Comparison of ENCODE assay signal across 18 cellular contexts in the genomic region with DNA sequence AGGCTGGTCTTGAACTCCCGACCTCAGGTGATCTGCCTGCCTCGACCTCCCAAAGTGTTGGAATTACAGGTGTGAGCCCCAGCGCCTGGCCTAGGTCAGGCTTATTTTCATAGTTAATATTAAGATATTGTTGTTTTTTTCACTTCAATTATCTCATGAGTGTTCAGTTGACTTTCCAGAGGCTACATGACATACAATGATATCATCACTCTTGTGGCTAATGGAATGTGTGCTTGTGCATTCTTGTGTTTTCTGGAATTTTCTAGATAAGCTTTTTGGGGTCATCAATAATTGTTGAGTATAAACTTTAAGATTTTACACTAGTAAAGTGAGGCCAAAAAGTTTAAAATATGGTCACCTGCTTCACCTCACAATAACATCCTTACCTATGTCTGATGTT.
A peak's percentile ranks its signal among the peaks of the same experiment; 100 is the strongest.
DNase-seq lines count a peak whose midpoint lies in the region; ATAC-seq and TF ChIP-seq lines count a peak whose summit lies in the region.
"Had no signal": no experiment of that assay in that cellular context is flagged by ENCODE, and none has a peak within 500 bp of the region (broad histone marks: within the 10 kb centered on the region; RNA-seq: fewer than 3 reads in every experiment).

No MANE protein-coding gene starts in this region.

- no peaks in the 10 kb centered on the region for H4K20me1 ChIP-seq in BLaER1

- WGBS in transverse colon (ENCODE audit: low coverage in 1 of 2), 2 donors: 87 to 89% methylated on average over 3 of the region's 3 CpGs

- TF ChIP-seq EP300 in transverse colon (IDR thresholded peaks at IDR 0.05; ENCODE audit: low read depth): no peak

- H3K4me3 ChIP-seq in BLaER1 (no peak overlapping the region), transverse colon (no peak overlapping the region)
- H3K4me3 ChIP-seq: HAP-1, K562, PC-9 had no signal

- H3K9ac ChIP-seq in BLaER1: no peak overlapping the region

- DNase-seq in HCEC 1CT (peak; percentile 26), astrocyte of the hippocampus (ENCODE audit: low read depth, low spot score) (peak; percentile 4), iris pigment epithelial cell (ENCODE audit: low read depth) (peak; percentile 43), NCI-H187 treated with DMSO at 0.1 percent for 48 hours (lab: John Stamatoyannopoulos, UW) (no peak), transverse colon (no peak), T1000 (lab: John Stamatoyannopoulos, UW) (no peak)
- DNase-seq: DMS 273 treated with DMSO at 0.1 percent for 48 hours, NCI-H1436, NCI-H2029 treated with DMSO at 0.1 percent for 48 hours, NCI-H2171 treated with DMSO at 0.1 percent for 48 hours, NCI-H510A treated with DMSO at 0.1 percent for 48 hours, NCI-H82, PC-9 had no signal

- no peaks in the 10 kb centered on the region for H3K36me3 ChIP-seq in BLaER1
- H3K36me3 ChIP-seq in transverse colon: no peaks in the 10 kb centered on the region
- H3K36me3 ChIP-seq: HAP-1 had no signal

- no peak for TF ChIP-seq CTCF in transverse colon (IDR thresholded peaks at IDR 0.05)

- H3K4me1 ChIP-seq in BLaER1 (peaks cover 33% of the 10 kb centered on the region), transverse colon (no peaks in the 10 kb centered on the region)

- in situ Hi-C loops in transverse colon (cut with MboI; ENCODE audit: low pct_ligation_motif_present in 1 of 4, low pct_unique_long_range_greater_than_20kb in 1 of 4, low sequenced_read_pairs in 3 of 4): no loop called here

- ATAC-seq in HG03439 (IDR thresholded peaks at IDR 0.05; ENCODE audit: unreplicated experiment): no peak
- ATAC-seq: K562 had no signal

- H3K9me3 ChIP-seq in BLaER1 (peaks cover 12% of the 10 kb centered on the region), transverse colon (no peaks in the 10 kb centered on the region)
- H3K9me3 ChIP-seq: HAP-1 had no signal

- H3K27me3 ChIP-seq in BLaER1 (no peaks in the 10 kb centered on the region), transverse colon (no peaks in the 10 kb centered on the region)

- no peak overlapping the region for H3K27ac ChIP-seq in BLaER1
- H3K27ac ChIP-seq in transverse colon: no peak overlapping the region
- H3K27ac ChIP-seq: C4-2B, PC-9 had no signal

- intact Hi-C loops in transverse colon (cut with DNase I; ENCODE audit: low total_unique reads): no loop called here

- no peak for TF ChIP-seq POLR2A in transverse colon (IDR thresholded peaks at IDR 0.05)

- H3K4me2 ChIP-seq in BLaER1: peak overlapping the region; percentile 50
- H3K4me2 ChIP-seq: PC-9 had no signal

Comparison
In these comparisons a context has a peak if more than half of its experiments do, and no peak if none do; other contexts are left out.
1. DNase-seq: peak in HCEC 1CT (single experiment), astrocyte of the hippocampus (single experiment) and iris pigment epithelial cell (single experiment); none in NCI-H187 treated with DMSO at 0.1 percent for 48 hours (single experiment), transverse colon (single experiment) and T1000 (single experiment).